In genomic region chrX:15903186-15903681, GRCh38 we compare ENCODE assay signal across 9 cellular contexts. TPM values are rescaled to one million over a fixed set of nuclear protein-coding genes. Genes with fewer than 3 reads are reported as not detected.
DNase-seq lines count a peak whose midpoint lies in the region; ATAC-seq and TF ChIP-seq lines count a peak whose summit lies in the region.
"Had no signal": no experiment of that assay in that cellular context is flagged by ENCODE, and none has a peak within 500 bp of the region (broad histone marks: within the 10 kb centered on the region; RNA-seq: fewer than 3 reads in every experiment).

No MANE protein-coding gene starts in this region.

- H3K9me3 Mint-ChIP-seq in MCF 10A (ENCODE audit: unreplicated experiment) = no peaks in the 10 kb centered on the region

- ATAC-seq in GM18519 (IDR thresholded peaks at IDR 0.05; ENCODE audit: low FRiP score, unreplicated experiment) (peak; percentile 84), GM21619 (IDR thresholded peaks at IDR 0.05; ENCODE audit: unreplicated experiment) (peak; percentile 87)
- ATAC-seq: foreskin keratinocyte had no signal

- peaks cover 16% of the 10 kb centered on the region for H3K27me3 Mint-ChIP-seq in MCF 10A (ENCODE audit: insufficient read depth, unreplicated experiment)

- no TSS peak for BruUV-seq in MCF 10A (replicated peaks; lab: Mats Ljungman, UMichigan)

- no peak overlapping the region for H3K27ac Mint-ChIP-seq in MCF 10A (ENCODE audit: low read depth, unreplicated experiment)

- DNase-seq in HT1080 (ENCODE audit: low read depth) (peak; percentile 1), glomerular visceral epithelial cell (ENCODE audit: extremely low spot score) (peak; percentile 36), HUDEP-2 (lab: John Stamatoyannopoulos, UW; ENCODE audit: unreplicated experiment in 76 of 76) (no peak), MCF 10A (ENCODE audit: unreplicated experiment) (no peak), H7 (no peak), erythroblast (lab: John Stamatoyannopoulos, UW) (no peak)
- DNase-seq: foreskin keratinocyte had no signal

- H3K36me3 Mint-ChIP-seq in MCF 10A (ENCODE audit: insufficient read depth, unreplicated experiment) = peaks cover 7% of the 10 kb centered on the region

- POLR2A ChIA-PET in MCF 10A (lab: Yijun Ruan, JAX) = no interaction called here

- no peak for TF ChIP-seq POLR2A in erythroblast (IDR thresholded peaks at IDR 0.05; ENCODE audit: low read length)

- H3K36me3 ChIP-seq in H7 (replicated peaks; ENCODE audit: control insufficient read depth, insufficient read depth, low read length) = no peaks in the 10 kb centered on the region

- CTCF ChIA-PET in MCF 10A (lab: Yijun Ruan, JAX) = no interaction called here

- H3K27me3 ChIP-seq in H7 (ENCODE audit: control insufficient read depth, insufficient read depth, low read length) = no peaks in the 10 kb centered on the region
- H3K27me3 ChIP-seq: foreskin keratinocyte had no signal

- no peak overlapping the region for H3K4me3 Mint-ChIP-seq in MCF 10A (ENCODE audit: unreplicated experiment)

- H3K4me1 Mint-ChIP-seq in MCF 10A (ENCODE audit: insufficient read depth, unreplicated experiment) = no peaks in the 10 kb centered on the region

- no peak for TF ChIP-seq CTCF in MCF 10A (IDR thresholded peaks at IDR 0.05; ENCODE audit: unreplicated experiment)

- intact Hi-C loops in MCF 10A (cut with micrococcal nuclease) = no loop called here

- H3K4me3 ChIP-seq in H7 (ENCODE audit: insufficient read depth, low read depth, low read length) = no peak overlapping the region

RNA-seq across cellular contexts. Expression of gene AP1S2, which starts 48.6 kb away (rescaled TPM):
- 63.3 and 67.6 TPM in 2 replicates for total RNA-seq in HT1080 (2014; rRNA removed; shearing (Covaris generic))
- 32.0 and 43.8 TPM in 2 replicates for polyA plus RNA-seq in HT1080 (2015; cell fraction: cytosol; rRNA removed)
- polyA plus RNA-seq in HT1080 (2015; cell fraction: nucleus; rRNA removed) = 17.7 and 20.5 TPM in 2 replicates
- total RNA-seq in MCF 10A (2022) = 8.4 and 9.4 TPM in 2 replicates
- 287 and 472 TPM in 2 replicates for total RNA-seq in H7 (2014; rRNA removed; shearing (Covaris generic))

Comparison
In these comparisons a context has a peak if more than half of its experiments do, and no peak if none do; other contexts are left out.
1. DNase-seq: peak in HT1080 (single experiment) and glomerular visceral epithelial cell (single experiment); none in HUDEP-2 (0 of 76), MCF 10A (single experiment), H7 (single experiment) and erythroblast (0 of 2).